Comparison of ENCODE assay signal across 9 cellular contexts in genomic region chr1:154860154-154860870, GRCh38. TPM values are rescaled to one million over a fixed set of nuclear protein-coding genes. Genes with fewer than 3 reads are reported as not detected.
DNase-seq lines count a peak whose midpoint lies in the region; ATAC-seq and TF ChIP-seq lines count a peak whose summit lies in the region.
"Had no signal": no experiment of that assay in that cellular context is flagged by ENCODE, and none has a peak within 500 bp of the region (broad histone marks: within the 10 kb centered on the region; RNA-seq: fewer than 3 reads in every experiment).

No MANE protein-coding gene starts in this region.

- peaks cover 0 to 9% (median 1%) of the 10 kb centered on the region in 3 donors for H3K27me3 Mint-ChIP-seq in CD14-positive monocyte (ENCODE audit: low read depth in 3 of 3)

- H3K36me3 ChIP-seq in WERI-Rb-1: no peaks in the 10 kb centered on the region

- no peaks in the 10 kb centered on the region for H3K36me3 Mint-ChIP-seq in CD14-positive monocyte
- H3K36me3 Mint-ChIP-seq: natural killer cell had no signal

- H3K4me3 Mint-ChIP-seq in CD14-positive monocyte: peak overlapping the region in 1 of 2 donors; percentile 70
- H3K4me3 Mint-ChIP-seq: natural killer cell had no signal

- DNase-seq in CD14-positive monocyte (ENCODE audit: low spot score) (no peak), UCSD-AML1 (lab: John Stamatoyannopoulos, UW; ENCODE audit: unreplicated experiment) (peak; percentile 30), NCI-H1105 treated with DMSO at 0.1 percent for 48 hours (lab: John Stamatoyannopoulos, UW) (no peak), NCI-H345 treated with DMSO at 0.1 percent for 48 hours (lab: John Stamatoyannopoulos, UW; ENCODE audit: unreplicated experiment) (no peak), WERI-Rb-1 (no peak), caudate nucleus (lab: John Stamatoyannopoulos, UW) (no peak)
- DNase-seq: natural killer cell had no signal

- no peaks in the 10 kb centered on the region for H3K27me3 ChIP-seq in WERI-Rb-1 (ENCODE audit: insufficient read depth, low read depth, severe bottlenecking)

- peak; percentile 70 for TF ChIP-seq POLR2A in GM19193 (IDR thresholded peaks at IDR 0.05; ENCODE audit: extremely low read depth, insufficient read depth, insufficient read length)

- H3K27ac Mint-ChIP-seq in CD14-positive monocyte: peak overlapping the region; percentile 64 to 93 (median 88)
- H3K27ac Mint-ChIP-seq: natural killer cell had no signal

- no peaks in the 10 kb centered on the region for H3K9me3 Mint-ChIP-seq in CD14-positive monocyte
- H3K9me3 Mint-ChIP-seq: natural killer cell had no signal

- peak; percentile 67 for ATAC-seq in HG03097 (IDR thresholded peaks at IDR 0.05; ENCODE audit: low FRiP score, unreplicated experiment)

- intact Hi-C loops in CD14-positive monocyte (cut with micrococcal nuclease): no loop called here

- H3K4me3 ChIP-seq in WERI-Rb-1 (ENCODE audit: low read depth, low read length): no peak overlapping the region

- H3K9me3 ChIP-seq in WERI-Rb-1 (ENCODE audit: severe bottlenecking): no peaks in the 10 kb centered on the region

- no peak for TF ChIP-seq CTCF in CD14-positive monocyte (IDR thresholded peaks at IDR 0.05)
- no peak for TF ChIP-seq CTCF in WERI-Rb-1 (IDR thresholded peaks at IDR 0.05; ENCODE audit: low read depth, low read length)

- peaks cover 20% of the 10 kb centered on the region for H3K4me1 Mint-ChIP-seq in CD14-positive monocyte

- H3K27ac ChIP-seq in WERI-Rb-1 (no peak overlapping the region), caudate nucleus (ENCODE audit: low read depth, low read length) (no peak overlapping the region)

RNA-seq across cellular contexts. Expression of gene KCNN3, which starts 9.8 kb away (rescaled TPM):
- not detected for polyA plus RNA-seq in CD14-positive monocyte
